In the genomic region with DNA sequence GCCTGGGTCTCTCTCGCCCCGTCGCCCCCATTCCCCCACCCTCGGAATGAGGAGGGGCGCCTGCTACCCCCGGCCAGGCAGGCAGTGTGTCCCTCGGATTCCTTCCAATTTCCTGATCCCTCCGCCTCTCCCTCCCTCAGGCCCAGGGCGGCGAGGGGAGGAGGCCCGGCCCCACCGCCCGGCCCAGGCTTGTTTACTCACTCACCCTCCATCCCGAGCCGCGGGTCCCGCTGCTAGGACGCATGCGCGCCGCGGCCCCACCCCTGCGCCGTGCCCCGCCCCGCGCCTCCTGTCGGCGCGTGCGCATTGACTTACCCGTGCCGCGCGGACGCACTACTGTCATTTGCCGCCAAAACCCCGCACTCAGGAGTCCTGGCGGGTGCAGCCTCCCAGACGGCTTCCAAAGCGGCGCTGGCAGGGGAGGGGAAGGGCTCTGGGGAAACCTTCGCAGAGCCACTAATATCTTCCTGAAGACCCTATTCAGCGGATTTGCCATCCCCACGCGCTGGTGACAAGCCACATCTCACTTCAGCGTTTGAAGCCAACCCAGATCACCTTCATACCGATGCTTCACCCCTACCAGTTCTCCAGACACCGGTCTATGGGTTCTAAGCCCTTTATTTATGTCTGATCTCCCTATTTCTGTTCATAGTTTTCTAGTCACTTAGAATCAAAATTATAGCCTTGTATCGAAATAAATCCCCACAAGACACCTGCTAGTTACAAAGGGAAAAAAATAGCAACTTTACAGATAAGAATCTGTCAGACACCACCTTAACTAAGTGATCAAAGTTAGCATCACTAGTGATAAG, we compare ENCODE assay signal across 1 cellular context.
TF ChIP-seq lines count a peak whose summit lies in the region.

EZH1 (minus strand) TSS at position 235 of the 812 bp plus-strand sequence. CDS start 16,099 bp downstream, outside the sequence.

TF ChIP-seq in HepG2, 621 proteins besides CTCF, POLR2A, EP300 and RAD21 (continued from another document and continues in another):
- TF ChIP-seq ZNF318 (CRISPR knock-in tag; IDR thresholded peaks at IDR 0.05) = peak; percentile 56; the same call in 1 of the 2 replicates
- no peak for TF ChIP-seq SIX4 (CRISPR knock-in tag; IDR thresholded peaks at IDR 0.05)
- TF ChIP-seq TERF1 (CRISPR knock-in tag; IDR thresholded peaks at IDR 0.05) = peak; percentile 93; the same call in 1 of the 2 replicates
- TF ChIP-seq ARHGAP35 (CRISPR knock-in tag; IDR thresholded peaks at IDR 0.05; ENCODE audit: borderline replicate concordance) = peak; percentile 93
- TF ChIP-seq GTF3A (CRISPR knock-in tag; conservative IDR thresholded peaks at IDR 0.05) = peak; percentile 46; the same call in 1 of the 2 replicates
- peak; percentile 53; the same call in 1 of the 2 replicates for TF ChIP-seq ZBTB33 (CRISPR knock-in tag; IDR thresholded peaks at IDR 0.05)
- no peak for TF ChIP-seq LCORL (IDR thresholded peaks at IDR 0.05)
- TF ChIP-seq LCORL (CRISPR knock-in tag; IDR thresholded peaks at IDR 0.05) = peak; percentile 67; the same call in 1 of the 2 replicates
- peak; percentile 64 for TF ChIP-seq ZFP91 (CRISPR knock-in tag; IDR thresholded peaks at IDR 0.05; ENCODE audit: borderline replicate concordance)
- no peak for TF ChIP-seq ADNP (CRISPR knock-in tag; IDR thresholded peaks at IDR 0.05)
- 0 out of 2 replicates have a peak, but pooled peaks have one; percentile 18 for TF ChIP-seq NCOR1 (IDR thresholded peaks at IDR 0.05; ENCODE audit: borderline replicate concordance, low read length)
- TF ChIP-seq, protein P1, sequence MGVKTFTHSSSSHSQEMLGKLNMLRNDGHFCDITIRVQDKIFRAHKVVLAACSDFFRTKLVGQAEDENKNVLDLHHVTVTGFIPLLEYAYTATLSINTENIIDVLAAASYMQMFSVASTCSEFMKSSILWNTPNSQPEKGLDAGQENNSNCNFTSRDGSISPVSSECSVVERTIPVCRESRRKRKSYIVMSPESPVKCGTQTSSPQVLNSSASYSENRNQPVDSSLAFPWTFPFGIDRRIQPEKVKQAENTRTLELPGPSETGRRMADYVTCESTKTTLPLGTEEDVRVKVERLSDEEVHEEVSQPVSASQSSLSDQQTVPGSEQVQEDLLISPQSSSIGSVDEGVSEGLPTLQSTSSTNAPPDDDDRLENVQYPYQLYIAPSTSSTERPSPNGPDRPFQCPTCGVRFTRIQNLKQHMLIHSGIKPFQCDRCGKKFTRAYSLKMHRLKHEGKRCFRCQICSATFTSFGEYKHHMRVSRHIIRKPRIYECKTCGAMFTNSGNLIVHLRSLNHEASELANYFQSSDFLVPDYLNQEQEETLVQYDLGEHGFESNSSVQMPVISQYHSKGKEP (CRISPR knock-in tag; IDR thresholded peaks at IDR 0.05) = no peak
- TF ChIP-seq MAF1 (CRISPR knock-in tag; IDR thresholded peaks at IDR 0.05; ENCODE audit: borderline replicate concordance) = peak; percentile 71
- no peak for TF ChIP-seq ZKSCAN5 (CRISPR knock-in tag; IDR thresholded peaks at IDR 0.05)
- peak; percentile 90 for TF ChIP-seq ZNF230 (CRISPR knock-in tag; IDR thresholded peaks at IDR 0.05)
- TF ChIP-seq ZNF724P (CRISPR knock-in tag; IDR thresholded peaks at IDR 0.05; ENCODE audit: borderline replicate concordance) = peak; percentile 92; the same call in 1 of the 2 replicates
- TF ChIP-seq ZBTB21 (CRISPR knock-in tag; IDR thresholded peaks at IDR 0.05) = no peak
- peak; percentile 34; the same call in 1 of the 2 replicates for TF ChIP-seq TGIF2 (CRISPR knock-in tag; IDR thresholded peaks at IDR 0.05)
- TF ChIP-seq JARID2 (CRISPR knock-in tag; IDR thresholded peaks at IDR 0.05; ENCODE audit: insufficient replicate concordance) = no peak
- TF ChIP-seq CREB3 (CRISPR knock-in tag; IDR thresholded peaks at IDR 0.05) = peak; percentile 97; the same call in 1 of the 2 replicates
- no peak; the same call in 1 of the 2 replicates for TF ChIP-seq ZZZ3 (CRISPR knock-in tag; IDR thresholded peaks at IDR 0.05; ENCODE audit: borderline replicate concordance)
- TF ChIP-seq, protein P2, sequence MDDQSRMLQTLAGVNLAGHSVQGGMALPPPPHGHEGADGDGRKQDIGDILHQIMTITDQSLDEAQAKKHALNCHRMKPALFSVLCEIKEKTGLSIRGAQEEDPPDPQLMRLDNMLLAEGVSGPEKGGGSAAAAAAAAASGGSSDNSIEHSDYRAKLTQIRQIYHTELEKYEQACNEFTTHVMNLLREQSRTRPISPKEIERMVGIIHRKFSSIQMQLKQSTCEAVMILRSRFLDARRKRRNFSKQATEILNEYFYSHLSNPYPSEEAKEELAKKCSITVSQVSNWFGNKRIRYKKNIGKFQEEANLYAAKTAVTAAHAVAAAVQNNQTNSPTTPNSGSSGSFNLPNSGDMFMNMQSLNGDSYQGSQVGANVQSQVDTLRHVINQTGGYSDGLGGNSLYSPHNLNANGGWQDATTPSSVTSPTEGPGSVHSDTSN (CRISPR knock-in tag; IDR thresholded peaks at IDR 0.05; ENCODE audit: borderline replicate concordance) = no peak
- no peak; the same call in 1 of the 2 replicates for TF ChIP-seq UBTF (CRISPR knock-in tag; IDR thresholded peaks at IDR 0.05)
- 0 out of 2 replicates have a peak, but pooled peaks have one; percentile 41 for TF ChIP-seq SAFB2 (CRISPR knock-in tag; IDR thresholded peaks at IDR 0.05; ENCODE audit: borderline replicate concordance, low read depth)
- TF ChIP-seq CBX5 (CRISPR knock-in tag; IDR thresholded peaks at IDR 0.05; ENCODE audit: borderline replicate concordance) = no peak
- TF ChIP-seq, protein P3, sequence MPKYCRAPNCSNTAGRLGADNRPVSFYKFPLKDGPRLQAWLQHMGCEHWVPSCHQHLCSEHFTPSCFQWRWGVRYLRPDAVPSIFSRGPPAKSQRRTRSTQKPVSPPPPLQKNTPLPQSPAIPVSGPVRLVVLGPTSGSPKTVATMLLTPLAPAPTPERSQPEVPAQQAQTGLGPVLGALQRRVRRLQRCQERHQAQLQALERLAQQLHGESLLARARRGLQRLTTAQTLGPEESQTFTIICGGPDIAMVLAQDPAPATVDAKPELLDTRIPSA (CRISPR knock-in tag; IDR thresholded peaks at IDR 0.05; ENCODE audit: borderline replicate concordance) = peak; percentile 90
- peak; percentile 86 for TF ChIP-seq ZNF883 (CRISPR knock-in tag; IDR thresholded peaks at IDR 0.05; ENCODE audit: not compliant biosample characterization)
- TF ChIP-seq DR1 (CRISPR knock-in tag; IDR thresholded peaks at IDR 0.05) = peak; percentile 58
- no peak for TF ChIP-seq SRF (IDR thresholded peaks at IDR 0.05; ENCODE audit: low read depth, low read length)
- TF ChIP-seq, protein P4, sequence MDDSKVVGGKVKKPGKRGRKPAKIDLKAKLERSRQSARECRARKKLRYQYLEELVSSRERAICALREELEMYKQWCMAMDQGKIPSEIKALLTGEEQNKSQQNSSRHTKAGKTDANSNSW (CRISPR knock-in tag; IDR thresholded peaks at IDR 0.05; ENCODE audit: borderline replicate concordance) = no peak
- no peak for TF ChIP-seq EEA1 (CRISPR knock-in tag; IDR thresholded peaks at IDR 0.05; ENCODE audit: borderline replicate concordance)
